Comparison of ENCODE assay signal across 8 cellular contexts in genomic region chr10:3850999-3851937, GRCh38.
A peak's percentile ranks its signal among the peaks of the same experiment; 100 is the strongest.
DNase-seq lines count a peak whose midpoint lies in the region; ATAC-seq and TF ChIP-seq lines count a peak whose summit lies in the region.

No MANE protein-coding gene starts in this region.

- ATAC-seq in GM21619 (IDR thresholded peaks at IDR 0.05; ENCODE audit: unreplicated experiment) (peak; percentile 32), Panc1 (no peak; the same call in 1 of the 2 replicates)
- ATAC-seq in naive thymus-derived CD4-positive, alpha-beta T cell: peak; percentile 60

- H3K4me3 Mint-ChIP-seq in naive thymus-derived CD4-positive, alpha-beta T cell: peak overlapping the region in 1 of 10 donors; percentile 20
- no peak overlapping the region for H3K4me3 Mint-ChIP-seq in H9

- H3K36me3 Mint-ChIP-seq in naive thymus-derived CD4-positive, alpha-beta T cell: peaks cover 0 to 7% (median 0%) of the 10 kb centered on the region in 5 donors
- H3K36me3 Mint-ChIP-seq in H9 (ENCODE audit: insufficient read depth in 1 of 3, low read depth in 3 of 3): no peaks in the 10 kb centered on the region

- no peaks in the 10 kb centered on the region for H3K27me3 ChIP-seq in BLaER1 treated with 17β-estradiol and CSF1 and Interleukin-3, amounts not matched to agents 10 nM and 100 nM
- H3K27me3 ChIP-seq in Panc1 (ENCODE audit: control insufficient read depth, insufficient read depth, low read length) (no peaks in the 10 kb centered on the region), duodenal mucosa (ENCODE audit: control insufficient read depth in 1 of 2, insufficient read depth in 2 of 2, low read length in 2 of 2) (no peaks in the 10 kb centered on the region), H9 (ENCODE audit: insufficient read depth, low read length) (no peaks in the 10 kb centered on the region)
- no peaks in the 10 kb centered on the region for H3K27me3 ChIP-seq in naive thymus-derived CD4-positive, alpha-beta T cell (ENCODE audit: control insufficient read depth in 2 of 2, insufficient read depth in 2 of 2, low read length in 2 of 2)

- H3K27ac Mint-ChIP-seq in naive thymus-derived CD4-positive, alpha-beta T cell: peak overlapping the region in 4 of 9 donors; percentile 8 to 92 (median 44)
- H3K27ac Mint-ChIP-seq in H9: no peak overlapping the region

- H4K91ac ChIP-seq in H9 (ENCODE audit: insufficient read length, low read depth, low read length): no peak overlapping the region

- peak overlapping the region; percentile 1 to 99 (median 79); a peak in 20 of 22 replicates for H3K27ac ChIP-seq in BLaER1 treated with 17β-estradiol and CSF1 and Interleukin-3, amounts not matched to agents 10 nM and 100 nM
- H3K27ac ChIP-seq in Panc1 (ENCODE audit: low read length) (peak overlapping the region; percentile 100), duodenal mucosa (ENCODE audit: low read depth, low read length) (peak overlapping the region; percentile 49), H9 (ENCODE audit: insufficient read length, low read depth, low read length) (no peak overlapping the region)
- no peak overlapping the region for H3K27ac ChIP-seq in naive thymus-derived CD4-positive, alpha-beta T cell (ENCODE audit: low read depth, low read length)

- no peaks in the 10 kb centered on the region for H3K79me2 ChIP-seq in H9 (ENCODE audit: insufficient read depth, low read length)

- in situ Hi-C loops in Panc1 (cut with HindIII; ENCODE audit: low pct_unique_long_range_greater_than_20kb, low sequenced_read_pairs): no loop called here

- H3K27me3 Mint-ChIP-seq in naive thymus-derived CD4-positive, alpha-beta T cell: no peaks in the 10 kb centered on the region
- H3K27me3 Mint-ChIP-seq in H9 (ENCODE audit: low read depth): peaks cover 2% of the 10 kb centered on the region; the same call in 1 of the 2 replicates

- H2BK5ac ChIP-seq in H9 (ENCODE audit: insufficient read length, low read length): no peak overlapping the region

- H3K14ac ChIP-seq in H9 (ENCODE audit: insufficient read depth, low read length): no peak overlapping the region

- no peak overlapping the region for H2AK5ac ChIP-seq in H9 (ENCODE audit: insufficient read length, low read length)

- H2BK15ac ChIP-seq in H9 (ENCODE audit: low read depth, low read length): no peak overlapping the region

- no peak overlapping the region for H3K4ac ChIP-seq in H9 (ENCODE audit: low read depth, low read length)

- H2AFZ ChIP-seq in H9 (ENCODE audit: low read length): no peak overlapping the region

- peaks cover 0 to 35% (median 8%) of the 10 kb centered on the region in 7 donors for H3K4me1 Mint-ChIP-seq in naive thymus-derived CD4-positive, alpha-beta T cell
- peaks cover 15 to 24% of the 10 kb centered on the region in 2 experiments for H3K4me1 Mint-ChIP-seq in H9

- peaks cover 0 to 3% (median 0%) of the 10 kb centered on the region in 11 donors for H3K9me3 Mint-ChIP-seq in naive thymus-derived CD4-positive, alpha-beta T cell
- H3K9me3 Mint-ChIP-seq in H9: peaks cover 0 to 2% of the 10 kb centered on the region in 2 experiments; a peak in 2 of 5 replicates

- POLR2A ChIA-PET in Panc1 (lab: Charles Lee): interaction anchor here (0.6 to 2.0 kb wide), 9 partner anchors 15 to 231 kb away, joined by 3 to 15 read pairs (median 3); no protein-coding TSS in a partner anchor
- POLR2A ChIA-PET in naive thymus-derived CD4-positive, alpha-beta T cell (lab: Charles Lee): interaction anchor here (0.6 to 1.4 kb wide), 7 partner anchors 15 to 1462 kb away, joined by 3 to 7 read pairs (median 3); partner anchors contain the start of gene KLF6

- TSS peak; percentile 89 for BruUV-seq in Panc1 (replicated peaks; lab: Mats Ljungman, UMichigan)

- no peak overlapping the region for H3K23ac ChIP-seq in H9 (ENCODE audit: insufficient read length, low read depth, low read length)

- H4K20me1 ChIP-seq in BLaER1 treated with 17β-estradiol and CSF1 and Interleukin-3, amounts not matched to agents 10 nM and 100 nM: no peaks in the 10 kb centered on the region
- no peaks in the 10 kb centered on the region for H4K20me1 ChIP-seq in H9 (ENCODE audit: control insufficient read depth, insufficient read depth, insufficient read length)

- CTCF ChIA-PET in Panc1 (lab: Charles Lee): interaction anchor here (0.5 kb wide), 1 partner anchor 964 kb away, joined by 3 read pairs; no protein-coding TSS in a partner anchor
- CTCF ChIA-PET in naive thymus-derived CD4-positive, alpha-beta T cell (lab: Charles Lee): interaction anchor here (1.6 kb wide), 1 partner anchor 17 kb away, joined by 3 read pairs; no protein-coding TSS in a partner anchor

- H2BK20ac ChIP-seq in H9 (ENCODE audit: low read depth, low read length, poor library complexity, severe bottlenecking): no peak overlapping the region

- H3T11ph ChIP-seq in H9 (ENCODE audit: low read length): no peak overlapping the region

- H3K9me3 ChIP-seq in BLaER1 treated with 17β-estradiol and CSF1 and Interleukin-3, amounts not matched to agents 10 nM and 100 nM (replicated peaks in 1 of 11): no peaks in the 10 kb centered on the region
- H3K9me3 ChIP-seq in Panc1 (ENCODE audit: control insufficient read depth, insufficient read depth, low read depth, low read length) (no peaks in the 10 kb centered on the region; the same call in 1 of the 2 replicates), duodenal mucosa (ENCODE audit: control insufficient read depth in 1 of 2, low read length in 2 of 2) (no peaks in the 10 kb centered on the region), H9 (ENCODE audit: control insufficient read depth, low read depth, low read length) (no peaks in the 10 kb centered on the region)
- H3K9me3 ChIP-seq in naive thymus-derived CD4-positive, alpha-beta T cell (ENCODE audit: control insufficient read depth in 2 of 3, low read length in 3 of 3): no peaks in the 10 kb centered on the region

- H3K9ac ChIP-seq in BLaER1 treated with 17β-estradiol and CSF1 and Interleukin-3, amounts not matched to agents 10 nM and 100 nM: peak overlapping the region in 7 of 11 experiments; percentile 24 to 89 (median 72); a peak in 14 of 22 replicates
- H3K9ac ChIP-seq in duodenal mucosa (ENCODE audit: low read depth in 1 of 2, low read length in 2 of 2): peak overlapping the region; percentile 20 to 44
- H3K9ac ChIP-seq in H9 (ENCODE audit: extremely low read depth, insufficient read length, low read length): no peak overlapping the region

- DNase-seq in Panc1 (ENCODE audit: low read depth, low spot score) (peak; percentile 88), H9 (no peak), GOT3 (lab: John Stamatoyannopoulos, UW) (no peak), hypothalamus (lab: John Stamatoyannopoulos, UW) (no peak)
- DNase-seq in naive thymus-derived CD4-positive, alpha-beta T cell: no peak

- H3K4me2 ChIP-seq in BLaER1 treated with 17β-estradiol and CSF1 and Interleukin-3, amounts not matched to agents 10 nM and 100 nM: peak overlapping the region; percentile 2 to 94 (median 69); a peak in 18 of 22 replicates
- H3K4me2 ChIP-seq in H9 (ENCODE audit: insufficient read depth, insufficient read length, low read length): no peak overlapping the region

- no peaks in the 10 kb centered on the region for H3K36me3 ChIP-seq in BLaER1 treated with 17β-estradiol and CSF1 and Interleukin-3, amounts not matched to agents 10 nM and 100 nM
- H3K36me3 ChIP-seq in Panc1 (ENCODE audit: control insufficient read depth, insufficient read depth, low read length) (no peaks in the 10 kb centered on the region), duodenal mucosa (ENCODE audit: control insufficient read depth in 1 of 2, insufficient read depth in 2 of 2, low read length in 2 of 2) (no peaks in the 10 kb centered on the region)
- H3K36me3 ChIP-seq in naive thymus-derived CD4-positive, alpha-beta T cell (ENCODE audit: control insufficient read depth in 2 of 3, insufficient read depth in 3 of 3, low read length in 3 of 3): no peaks in the 10 kb centered on the region

- H2BK120ac ChIP-seq in H9 (ENCODE audit: low read depth, low read length, poor library complexity, severe bottlenecking): no peak overlapping the region

- no peak overlapping the region for H4K8ac ChIP-seq in H9 (replicated peaks; ENCODE audit: insufficient read length, low read depth, low read length)

- no peak overlapping the region for H3K4me3 ChIP-seq in BLaER1 treated with 17β-estradiol and CSF1 and Interleukin-3, amounts not matched to agents 10 nM and 100 nM
- no peak overlapping the region for H3K4me3 ChIP-seq in Panc1 (ENCODE audit: low read depth in 2 of 2, low read length in 2 of 2)
- no peak overlapping the region for H3K4me3 ChIP-seq in duodenal mucosa (ENCODE audit: low read depth in 1 of 2, low read length in 2 of 2)
- no peak overlapping the region for H3K4me3 ChIP-seq in naive thymus-derived CD4-positive, alpha-beta T cell (ENCODE audit: low read length)

- intact Hi-C loops in Panc1 (cut with micrococcal nuclease; ENCODE audit: unreplicated experiment): loop anchor here (5.0 kb wide), 1 partner anchor 36 kb away; no protein-coding TSS in a partner anchor
- intact Hi-C loops in naive thymus-derived CD4-positive, alpha-beta T cell (cut with micrococcal nuclease): no loop called here

- H3K23me2 ChIP-seq in H9 (ENCODE audit: insufficient read length, low read depth, low read length, poor library complexity, severe bottlenecking): no peaks in the 10 kb centered on the region

- no peaks in the 10 kb centered on the region for H3K79me1 ChIP-seq in H9 (ENCODE audit: insufficient read depth, low read depth, low read length, poor library complexity, severe bottlenecking)

- TF ChIP-seq CTCF in Panc1 (IDR thresholded peaks at IDR 0.05) (no peak), H9 (conservative IDR thresholded peaks at IDR 0.05) (no peak)

- no peak overlapping the region for H2BK12ac ChIP-seq in H9 (ENCODE audit: insufficient read length, low read depth, low read length)

- H4K5ac ChIP-seq in H9 (ENCODE audit: insufficient read length, low read depth, low read length): no peak overlapping the region

- H3K56ac ChIP-seq in H9 (ENCODE audit: insufficient read length, low read depth, low read length): no peak overlapping the region

- no CpG with 5 or more reads among the region's 9 CpGs for WGBS in H9 (ENCODE audit: extremely low coverage, insufficient read length, low lambda C conversion rate)

- H3K4me1 ChIP-seq in BLaER1 treated with 17β-estradiol and CSF1 and Interleukin-3, amounts not matched to agents 10 nM and 100 nM: peaks cover 4 to 69% (median 29%) of the 10 kb centered on the region in 10 experiments; a peak in 17 of 20 replicates
- H3K4me1 ChIP-seq in Panc1 (ENCODE audit: control insufficient read depth, insufficient read depth, low read length): peaks cover 39% of the 10 kb centered on the region
- peaks cover 28 to 36% of the 10 kb centered on the region in 2 donors for H3K4me1 ChIP-seq in duodenal mucosa (ENCODE audit: control insufficient read depth in 1 of 2, insufficient read depth in 2 of 2, low read length in 2 of 2)
- H3K4me1 ChIP-seq in naive thymus-derived CD4-positive, alpha-beta T cell (ENCODE audit: control insufficient read depth in 2 of 2, insufficient read depth in 2 of 2, low read length in 2 of 2): peaks cover 5 to 12% of the 10 kb centered on the region in 2 donors
- H3K4me1 ChIP-seq in H9 (ENCODE audit: insufficient read depth, low read length): peaks cover 8% of the 10 kb centered on the region; the same call in 1 of the 2 replicates

- H3K18ac ChIP-seq in H9 (ENCODE audit: insufficient read length, low read depth, low read length): no peak overlapping the region

Comparison
In these comparisons a context has a peak if more than half of its experiments do, and no peak if none do; other contexts are left out.
1. H3K27ac ChIP-seq: peak in BLaER1 treated with 17β-estradiol and CSF1 and Interleukin-3, amounts not matched to agents 10 nM and 100 nM (11 of 11), Panc1 (single experiment) and duodenal mucosa (single experiment); none in naive thymus-derived CD4-positive, alpha-beta T cell (single experiment) and H9 (single experiment).